Comparison of ENCODE assay signal across 1 cellular context in the genomic region with DNA sequence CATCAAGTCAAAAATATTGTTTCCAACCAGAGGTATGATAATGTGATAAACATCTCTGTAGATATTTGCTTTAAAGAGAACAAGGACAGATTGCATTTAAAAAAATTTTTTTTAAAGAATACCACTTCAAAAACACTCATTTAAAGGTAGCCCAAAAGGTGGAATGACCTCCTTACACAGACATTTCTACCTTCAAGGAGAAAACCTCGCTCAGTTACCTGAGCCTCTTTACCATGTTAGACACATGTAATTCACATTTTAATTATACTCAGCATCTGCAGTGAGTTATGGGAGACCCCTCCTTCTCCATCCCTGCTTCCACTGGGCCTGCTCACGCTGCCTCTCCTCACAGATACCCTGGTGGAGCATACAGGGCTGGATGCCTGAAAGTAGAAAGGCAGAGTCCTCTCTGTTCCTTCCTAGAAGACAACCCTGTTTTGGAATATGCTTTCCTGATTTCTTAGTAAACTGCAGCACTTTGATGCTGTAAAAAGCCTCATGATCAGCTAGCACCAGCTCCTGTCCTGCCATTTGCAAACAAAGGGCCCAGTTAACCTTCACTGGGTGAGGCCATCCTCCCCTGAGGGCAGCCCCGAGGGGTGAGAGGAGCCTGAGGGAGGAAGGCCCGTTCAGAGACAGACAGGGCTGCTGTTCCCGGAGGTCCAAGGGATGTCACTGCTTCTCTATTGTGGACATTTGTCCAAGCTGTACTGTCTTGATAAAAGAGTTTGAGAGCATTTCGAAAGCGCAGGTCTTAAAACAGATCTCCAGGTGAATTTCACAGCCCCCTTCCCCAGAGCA.
TF ChIP-seq lines count a peak whose summit lies in the region.

No MANE protein-coding gene starts in this region.

TF ChIP-seq in H1, 55 proteins besides CTCF, POLR2A, EP300 and RAD21:
- TF ChIP-seq KDM1A (IDR thresholded peaks at IDR 0.05; ENCODE audit: borderline replicate concordance, low read length): no peak
- no peak for TF ChIP-seq TCF12 (IDR thresholded peaks at IDR 0.05; ENCODE audit: low read depth, low read length)
- TF ChIP-seq POU5F1 (IDR thresholded peaks at IDR 0.05; ENCODE audit: low read depth, low read length): no peak
- no peak for TF ChIP-seq BRCA1 (IDR thresholded peaks at IDR 0.05; ENCODE audit: low read depth, low read length)
- no peak for TF ChIP-seq NRF1 (IDR thresholded peaks at IDR 0.05; ENCODE audit: low read depth, low read length)
- TF ChIP-seq SIN3A (conservative IDR thresholded peaks at IDR 0.05 in 1 of 2, IDR thresholded peaks at IDR 0.05 in 1 of 2; ENCODE audit: low read depth in 1 of 2, low read length in 2 of 2): no peak
- no peak for TF ChIP-seq GABPA (IDR thresholded peaks at IDR 0.05; ENCODE audit: borderline replicate concordance, insufficient read depth, low read length)
- no peak for TF ChIP-seq YY1 (IDR thresholded peaks at IDR 0.05; ENCODE audit: low read depth, low read length)
- no peak for TF ChIP-seq SP1 (IDR thresholded peaks at IDR 0.05; ENCODE audit: low read depth, low read length)
- no peak for TF ChIP-seq RBBP5 (IDR thresholded peaks at IDR 0.05; ENCODE audit: borderline replicate concordance, low read depth, low read length)
- no peak for TF ChIP-seq ZNF274 (IDR thresholded peaks at IDR 0.05; ENCODE audit: borderline replicate concordance, extremely low read depth, low read length)
- no peak for TF ChIP-seq CHD2 (IDR thresholded peaks at IDR 0.05; ENCODE audit: low read length)
